ENCODE assay signal across 17 cellular contexts in genomic region chr2:58629720-58630119, GRCh38.
A peak's percentile ranks its signal among the peaks of the same experiment; 100 is the strongest.
DNase-seq lines count a peak whose midpoint lies in the region; ATAC-seq and TF ChIP-seq lines count a peak whose summit lies in the region.
"Had no signal": no experiment of that assay in that cellular context is flagged by ENCODE, and none has a peak within 500 bp of the region (broad histone marks: within the 10 kb centered on the region; RNA-seq: fewer than 3 reads in every experiment).

No MANE protein-coding gene starts in this region.

- H3K79me2 ChIP-seq in SK-N-SH (ENCODE audit: insufficient read depth) (no peaks in the 10 kb centered on the region), mammary epithelial cell (ENCODE audit: insufficient read depth, low read length) (no peaks in the 10 kb centered on the region)

- H3F3A ChIP-seq in SK-N-SH (replicated peaks; ENCODE audit: insufficient read depth), result no peaks in the 10 kb centered on the region

- no TSS peak for BruUV-seq in mammary epithelial cell (replicated peaks; lab: Mats Ljungman, UMichigan)

- H3K27ac ChIP-seq in SK-N-SH (ENCODE audit: low read depth in 2 of 2, low read length in 1 of 2) (no peak overlapping the region), mammary epithelial cell (ENCODE audit: insufficient read depth, low read depth, low read length) (no peak overlapping the region)
- H3K27ac ChIP-seq: SJCRH30 had no signal

- H3K9me3 ChIP-seq in SK-N-SH, result no peaks in the 10 kb centered on the region
- no peaks in the 10 kb centered on the region for H3K9me3 ChIP-seq in mammary epithelial cell (replicated peaks; ENCODE audit: insufficient read depth, low read length)
- H3K9me3 ChIP-seq: SJCRH30 had no signal

- no peak for TF ChIP-seq EP300 in SK-N-SH (IDR thresholded peaks at IDR 0.05; ENCODE audit: borderline replicate concordance in 1 of 2, low read depth in 1 of 2, low read length in 1 of 2)

- ATAC-seq in SK-N-SH treated with all-trans-retinoic acid at 6 μM for 48 hours (no peak), Right ventricle myocardium superior (ENCODE audit: poor library complexity) (no peak), GM21737 (IDR thresholded peaks at IDR 0.05; ENCODE audit: unreplicated experiment) (no peak)
- ATAC-seq: CD8-positive, alpha-beta T cell had no signal

- H3K4me3 ChIP-seq in SK-N-SH (ENCODE audit: low read depth in 2 of 2, low read length in 1 of 2) (no peak overlapping the region), mammary epithelial cell (replicated peaks in 1 of 3; ENCODE audit: insufficient read depth in 1 of 3, low read depth in 2 of 3, low read length in 3 of 3) (no peak overlapping the region)
- H3K4me3 ChIP-seq: SJCRH30 had no signal

- POLR2A ChIA-PET in SK-N-SH (lab: Yijun Ruan, JAX), result no interaction called here

- no peak overlapping the region for H3K4me2 ChIP-seq in SK-N-SH
- H3K4me2 ChIP-seq in mammary epithelial cell (ENCODE audit: insufficient read depth, low read depth, low read length), result peak overlapping the region; percentile 54

- H3K36me3 ChIP-seq in SK-N-SH (replicated peaks in 1 of 2; ENCODE audit: control insufficient read depth in 1 of 2, insufficient read depth in 2 of 2, low read length in 1 of 2) (no peaks in the 10 kb centered on the region), mammary epithelial cell (ENCODE audit: insufficient read depth, low read length) (no peaks in the 10 kb centered on the region)
- H3K36me3 ChIP-seq: SJCRH30 had no signal

- 59% methylated on average over 3 of the region's 3 CpGs for WGBS in SK-N-SH (ENCODE audit: low lambda C conversion rate)
- WGBS in mammary epithelial cell (ENCODE audit: low coverage, missing lambda C conversion rate), result 26% methylated on average over 3 of the region's 3 CpGs

- H4K20me1 ChIP-seq in SK-N-SH (ENCODE audit: insufficient read depth) (no peaks in the 10 kb centered on the region), mammary epithelial cell (ENCODE audit: insufficient read depth, low read length) (no peaks in the 10 kb centered on the region)

- DNase-seq in SK-N-SH, result no peak
- DNase-seq in mammary epithelial cell, result peak; percentile 21
- peak; percentile 48 for DNase-seq in iris pigment epithelial cell (ENCODE audit: low read depth)
- peak; percentile 20 for DNase-seq in renal cortical epithelial cell (ENCODE audit: low read depth)
- DNase-seq in Right ventricle myocardium superior, result no peak
- DNase-seq in dedifferentiated amniotic fluid mesenchymal stem cell (ENCODE audit: extremely low spot score), result no peak
- DNase-seq: 8988T; CD8-positive, alpha-beta T cell; DMS79 treated with DMSO at 0.1 percent for 48 hours; NCI-H1930; NCI-H2171; NCI-H510A; NCI-H774; RPMI8226; SJCRH30 had no signal

- H3K4me1 ChIP-seq in SK-N-SH (ENCODE audit: control insufficient read depth in 1 of 2, insufficient read depth in 2 of 2, low read depth in 1 of 2, low read length in 1 of 2), result peaks cover 0 to 2% of the 10 kb centered on the region in 2 experiments; a peak in 1 of 4 replicates
- H3K4me1 ChIP-seq in mammary epithelial cell (ENCODE audit: insufficient read depth, low read length), result peaks cover 24% of the 10 kb centered on the region

- dilution Hi-C loops in mammary epithelial cell (cut with HindIII; ENCODE audit: low sequenced_read_pairs), result no loop called here

- H3K9ac ChIP-seq in SK-N-SH (no peak overlapping the region), mammary epithelial cell (ENCODE audit: insufficient read depth, low read length) (no peak overlapping the region)

- no peaks in the 10 kb centered on the region for H3K9me2 ChIP-seq in SK-N-SH

- H3K27me3 ChIP-seq in SK-N-SH (ENCODE audit: insufficient read depth) (no peaks in the 10 kb centered on the region), mammary epithelial cell (ENCODE audit: insufficient read depth, low read length) (no peaks in the 10 kb centered on the region)

- no peak overlapping the region for H2AFZ ChIP-seq in SK-N-SH (ENCODE audit: low read depth)
- peak overlapping the region; percentile 28 for H2AFZ ChIP-seq in mammary epithelial cell (ENCODE audit: low read depth, low read length)

- CTCF ChIA-PET in SK-N-SH (lab: Yijun Ruan, JAX), result interaction anchor here (0.7 kb wide), 1 partner anchor 35 kb away, joined by 3 read pairs; no protein-coding TSS in a partner anchor
- CTCF ChIA-PET in mammary epithelial cell (lab: Charles Lee; ENCODE audit: low non-redundant PET), result no interaction called here

- no peak for TF ChIP-seq RAD21 in SK-N-SH (IDR thresholded peaks at IDR 0.05; ENCODE audit: low read length)

- TF ChIP-seq CTCF in SK-N-SH (IDR thresholded peaks at IDR 0.05) (no peak), mammary epithelial cell (conservative IDR thresholded peaks at IDR 0.05 in 1 of 2, IDR thresholded peaks at IDR 0.05 in 1 of 2; ENCODE audit: extremely low read depth in 1 of 2, insufficient read depth in 1 of 2, low read depth in 1 of 2, low read length in 2 of 2) (no peak)

- in situ Hi-C loops in mammary epithelial cell (cut with MboI; ENCODE audit: low sequenced_read_pairs in 2 of 2), result no loop called here

- intact Hi-C loops in mammary epithelial cell (cut with micrococcal nuclease) (no loop called here), Right ventricle myocardium superior (cut with DNase I) (no loop called here)

TF ChIP-seq in SK-N-SH treated with all-trans-retinoic acid at 6 μM for 48 hours, 23 proteins besides CTCF, POLR2A, EP300 and RAD21:
- TF ChIP-seq PPARA (CRISPR knock-in tag; IDR thresholded peaks at IDR 0.05; ENCODE audit: borderline replicate concordance) (no peak), GLIS3 (CRISPR knock-in tag; IDR thresholded peaks at IDR 0.05) (no peak), ZFP30 (CRISPR knock-in tag; IDR thresholded peaks at IDR 0.05) (no peak), ZC3H10 (CRISPR knock-in tag; IDR thresholded peaks at IDR 0.05) (no peak), ZNF8 (CRISPR knock-in tag; IDR thresholded peaks at IDR 0.05) (no peak), ZFP3 (CRISPR knock-in tag; IDR thresholded peaks at IDR 0.05) (no peak), ISL1 (CRISPR knock-in tag; IDR thresholded peaks at IDR 0.05) (peak; percentile 31; the same call in 1 of the 2 replicates), OSR1 (CRISPR knock-in tag; IDR thresholded peaks at IDR 0.05) (no peak), RARB (CRISPR knock-in tag; IDR thresholded peaks at IDR 0.05) (no peak)

TF ChIP-seq in SK-N-SH, 30 proteins besides CTCF, POLR2A, EP300 and RAD21:
- no peak for TF ChIP-seq NFIC (IDR thresholded peaks at IDR 0.05; ENCODE audit: borderline replicate concordance)
- no peak for TF ChIP-seq TCF12 (IDR thresholded peaks at IDR 0.05)
- no peak for TF ChIP-seq USF2 (IDR thresholded peaks at IDR 0.05; ENCODE audit: borderline replicate concordance, low read depth, low read length)
- no peak for TF ChIP-seq IRF3 (IDR thresholded peaks at IDR 0.05; ENCODE audit: low read depth, low read length)
- no peak for TF ChIP-seq EZH2phosphoT487 (IDR thresholded peaks at IDR 0.05; ENCODE audit: borderline replicate concordance, low read depth)
- no peak for TF ChIP-seq RCOR1 (IDR thresholded peaks at IDR 0.05; ENCODE audit: low read length)
- no peak for TF ChIP-seq MXI1 (IDR thresholded peaks at IDR 0.05; ENCODE audit: low read depth, low read length)
- no peak for TF ChIP-seq POLR2AphosphoS5 (IDR thresholded peaks at IDR 0.05; ENCODE audit: low read depth, low read length)
- no peak for TF ChIP-seq NRF1 (IDR thresholded peaks at IDR 0.05; ENCODE audit: low read depth, low read length)
- TF ChIP-seq FOXJ3 (CRISPR knock-in tag; IDR thresholded peaks at IDR 0.05), result no peak
- TF ChIP-seq FOXM1 (IDR thresholded peaks at IDR 0.05; ENCODE audit: low read depth), result no peak
- TF ChIP-seq USF1 (IDR thresholded peaks at IDR 0.05; ENCODE audit: borderline replicate concordance, low read depth), result no peak
- TF ChIP-seq RXRA (IDR thresholded peaks at IDR 0.05; ENCODE audit: borderline replicate concordance, low read depth), result no peak
- no peak for TF ChIP-seq ELF1 (IDR thresholded peaks at IDR 0.05)
- TF ChIP-seq YY1 (IDR thresholded peaks at IDR 0.05; ENCODE audit: low read depth), result no peak
- TF ChIP-seq TAF1 (IDR thresholded peaks at IDR 0.05; ENCODE audit: borderline replicate concordance, low read depth, low read length), result no peak
TF ChIP-seq in SK-N-SH: peak in this region for 0.

Comparison
In these comparisons a context has a peak if more than half of its experiments do, and no peak if none do; other contexts are left out.
1. DNase-seq: peak in mammary epithelial cell (single experiment), iris pigment epithelial cell (single experiment) and renal cortical epithelial cell (single experiment); none in SK-N-SH (single experiment), Right ventricle myocardium superior (single experiment) and dedifferentiated amniotic fluid mesenchymal stem cell (single experiment).